Comparison of ENCODE assay signal across 8 cellular contexts in the genomic region with DNA sequence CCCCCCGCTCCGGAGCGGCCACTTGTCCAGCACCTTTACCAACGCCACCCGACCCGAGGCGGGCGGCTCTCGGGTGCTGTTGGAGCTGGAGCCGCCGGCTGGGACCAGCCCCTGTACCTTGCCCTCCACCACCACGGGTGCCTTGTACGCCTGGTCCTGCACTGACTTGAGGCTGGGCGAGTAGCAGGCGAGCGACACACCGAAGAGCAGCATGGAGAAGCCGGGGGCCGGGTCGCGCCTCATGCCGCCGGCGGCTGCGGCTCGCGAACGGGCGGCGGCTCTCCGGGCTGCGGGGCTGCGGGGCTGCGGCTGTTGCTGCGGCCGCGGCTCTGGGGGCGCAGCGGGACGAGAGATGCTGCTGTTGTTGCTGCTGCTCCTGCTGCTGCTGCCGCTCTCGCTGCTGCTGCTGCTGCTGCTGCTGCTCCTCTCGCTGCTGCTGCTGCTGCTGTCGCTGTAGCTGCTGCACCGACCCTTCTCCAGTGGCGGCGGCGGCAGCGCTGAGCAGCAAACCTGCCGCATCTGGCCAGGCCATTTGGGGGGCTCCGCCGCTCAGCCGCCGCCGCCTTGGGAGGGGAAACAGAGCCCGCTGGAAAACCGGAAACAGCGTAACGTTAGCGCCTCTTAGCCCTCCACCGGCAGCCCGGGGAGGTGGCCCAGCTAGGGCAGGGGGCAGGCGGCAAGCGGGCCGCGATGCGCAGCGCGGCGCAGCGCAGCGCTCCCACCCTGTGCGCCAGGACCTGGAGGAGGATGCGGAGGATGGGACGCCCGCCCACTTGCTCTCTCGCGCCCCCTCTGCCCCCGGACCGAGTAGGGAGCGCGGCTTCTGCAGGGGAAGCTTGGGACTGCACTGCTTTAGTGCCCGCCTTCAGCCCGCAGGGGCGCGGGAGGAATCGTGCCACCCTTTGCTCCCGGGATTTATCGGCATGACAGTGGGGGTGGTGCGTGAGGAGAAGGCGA. TPM values are rescaled to one million over a fixed set of nuclear protein-coding genes. Genes with fewer than 3 reads are reported as not detected.
DNase-seq lines count a peak whose midpoint lies in the region; ATAC-seq, FAIRE-seq and TF ChIP-seq lines count a peak whose summit lies in the region.

TSS of gene NRG2 (minus strand) at position 749 of the 957 bp plus-strand sequence.

- H3K27me3 ChIP-seq in GM06990 (replicated peaks; ENCODE audit: control insufficient read depth, insufficient read depth, low read length): no peaks in the 10 kb centered on the region
- H3K27me3 ChIP-seq in H7 (ENCODE audit: control insufficient read depth, insufficient read depth, low read length): peaks cover 59% of the 10 kb centered on the region
- no peaks in the 10 kb centered on the region for H3K27me3 ChIP-seq in MG63
- H3K27me3 ChIP-seq in bronchial epithelial cell (ENCODE audit: control insufficient read depth, insufficient read depth, low read length): peaks cover 6% of the 10 kb centered on the region
- H3K27me3 ChIP-seq in smooth muscle cell (ENCODE audit: low read depth): peaks cover 93% of the 10 kb centered on the region

- peak within 1 kb of the TSS; percentile 48 to 79 (median 70) for H3K4me3 Mint-ChIP-seq in immature natural killer cell

- H2AFZ ChIP-seq in smooth muscle cell (ENCODE audit: low read depth): peak within 1 kb of the TSS; percentile 83

- 1% methylated on average over 90 of the region's 91 CpGs for WGBS in smooth muscle cell (ENCODE audit: low lambda C conversion rate)

- TF ChIP-seq CTCF in GM06990 (IDR thresholded peaks at IDR 0.05; ENCODE audit: insufficient read depth, low read length, poor library complexity, severe bottlenecking): peak; percentile 64
- peak; percentile 68 for TF ChIP-seq CTCF in VCaP (conservative IDR thresholded peaks at IDR 0.05)
- peak; percentile 38 for TF ChIP-seq CTCF in bronchial epithelial cell (IDR thresholded peaks at IDR 0.05; ENCODE audit: insufficient read depth, low read length, severe bottlenecking)
- TF ChIP-seq CTCF in smooth muscle cell (IDR thresholded peaks at IDR 0.05; ENCODE audit: borderline replicate concordance, insufficient read depth, poor library complexity, severe bottlenecking): no peak

- H3F3A ChIP-seq in smooth muscle cell (ENCODE audit: low read depth): no peaks in the 10 kb centered on the region

- peak within 1 kb of the TSS; percentile 87 for H3K4me2 ChIP-seq in smooth muscle cell

- no peaks in the 10 kb centered on the region for H3K79me2 ChIP-seq in smooth muscle cell (ENCODE audit: low read depth)

- peak; percentile 88 for DNase-seq in GM06990 (ENCODE audit: extremely low read depth, insufficient read length)
- peak; percentile 95 for DNase-seq in H7
- DNase-seq in MG63: peak; percentile 87
- no peak for DNase-seq in bronchial epithelial cell (ENCODE audit: low read depth)
- peak; percentile 25 to 42 (median 37) for DNase-seq in immature natural killer cell
- DNase-seq in smooth muscle cell (lab: John Stamatoyannopoulos, UW; ENCODE audit: unreplicated experiment): no peak

- H3K9ac ChIP-seq in smooth muscle cell (ENCODE audit: low read depth): no peak within 1 kb of the TSS

- ATAC-seq in GM21737 (IDR thresholded peaks at IDR 0.05; ENCODE audit: unreplicated experiment): no peak

- H3K4me1 ChIP-seq in smooth muscle cell (ENCODE audit: low read depth): peaks cover 14% of the 10 kb centered on the region

- H3K27me3 Mint-ChIP-seq in immature natural killer cell (ENCODE audit: low read depth in 3 of 3): peaks cover 19 to 40% (median 24%) of the 10 kb centered on the region in 3 donors

- no peaks in the 10 kb centered on the region for H4K20me1 ChIP-seq in smooth muscle cell (ENCODE audit: low read depth)

- peaks cover 28 to 30% of the 10 kb centered on the region in 2 donors for H3K4me1 Mint-ChIP-seq in immature natural killer cell

- no peaks in the 10 kb centered on the region for H3K9me3 ChIP-seq in MG63
- H3K9me3 ChIP-seq in smooth muscle cell (replicated peaks; ENCODE audit: low read depth): no peaks in the 10 kb centered on the region

- H3K4me3 ChIP-seq in GM06990 (replicated peaks; ENCODE audit: low read depth, low read length) (peak within 1 kb of the TSS; percentile 76), H7 (ENCODE audit: insufficient read depth, low read depth, low read length) (peak within 1 kb of the TSS; percentile 37), MG63 (peak within 1 kb of the TSS; percentile 71), bronchial epithelial cell (ENCODE audit: low read depth, low read length) (peak within 1 kb of the TSS; percentile 39), smooth muscle cell (peak within 1 kb of the TSS; percentile 59)

- H3K9me3 Mint-ChIP-seq in immature natural killer cell: peaks cover 0 to 7% (median 0%) of the 10 kb centered on the region in 6 donors

- H3K36me3 ChIP-seq in GM06990 (ENCODE audit: control insufficient read depth, insufficient read depth, low read length) (no peaks in the 10 kb centered on the region; the same call in 1 of the 2 replicates), H7 (replicated peaks; ENCODE audit: control insufficient read depth, insufficient read depth, low read length) (no peaks in the 10 kb centered on the region), MG63 (no peaks in the 10 kb centered on the region), bronchial epithelial cell (ENCODE audit: control insufficient read depth, insufficient read depth, low read length) (no peaks in the 10 kb centered on the region), smooth muscle cell (ENCODE audit: low read depth) (no peaks in the 10 kb centered on the region)

- peak within 1 kb of the TSS; percentile 86 for H3K27ac ChIP-seq in VCaP
- no peak within 1 kb of the TSS for H3K27ac ChIP-seq in smooth muscle cell (ENCODE audit: low read depth)

- H3K27ac Mint-ChIP-seq in immature natural killer cell: no peak within 1 kb of the TSS

- no peak for FAIRE-seq in bronchial epithelial cell (lab: Jason Lieb, UNC)

- H3K36me3 Mint-ChIP-seq in immature natural killer cell: no peaks in the 10 kb centered on the region

RNA-seq across cellular contexts. Expression of gene NRG2, which starts in this region (rescaled TPM):
- 0.24 TPM in 1 of 2 replicates, not detected in the other for total RNA-seq in H7 (2014; rRNA removed; shearing (Covaris generic))
- 0.94 and 2.8 TPM in 2 replicates for total RNA-seq in MG63 (2014; rRNA removed; shearing (Covaris generic); ENCODE audit: low replicate concordance)
- total RNA-seq in bronchial epithelial cell (under 0.01 TPM in 2 replicates), smooth muscle cell (0.09 and 0.40 TPM in 2 replicates)
- polyA plus RNA-seq in immature natural killer cell (under 1 TPM; 0.08 to 0.21 (median 0.08) TPM), smooth muscle cell (0.11 and 0.25 TPM in 2 replicates)

Comparison
In these comparisons a context has a peak if more than half of its experiments do, and no peak if none do; other contexts are left out.
1. Peak in DNase-seq and H3K4me3 ChIP-seq in H7; RNA of the gene not detected or under 1 TPM.
2. Peak in DNase-seq in immature natural killer cell; RNA of the gene not detected or under 1 TPM.
3. DNase-seq: peak in GM06990 (single experiment) and MG63 (single experiment); none in bronchial epithelial cell (single experiment) and smooth muscle cell (single experiment).
4. Peak in every context shown above with its lines, with median percentiles within 50 percentile points of each other: H3K4me3 ChIP-seq.